4 cellular contexts compared by ENCODE assay signal in the genomic region with DNA sequence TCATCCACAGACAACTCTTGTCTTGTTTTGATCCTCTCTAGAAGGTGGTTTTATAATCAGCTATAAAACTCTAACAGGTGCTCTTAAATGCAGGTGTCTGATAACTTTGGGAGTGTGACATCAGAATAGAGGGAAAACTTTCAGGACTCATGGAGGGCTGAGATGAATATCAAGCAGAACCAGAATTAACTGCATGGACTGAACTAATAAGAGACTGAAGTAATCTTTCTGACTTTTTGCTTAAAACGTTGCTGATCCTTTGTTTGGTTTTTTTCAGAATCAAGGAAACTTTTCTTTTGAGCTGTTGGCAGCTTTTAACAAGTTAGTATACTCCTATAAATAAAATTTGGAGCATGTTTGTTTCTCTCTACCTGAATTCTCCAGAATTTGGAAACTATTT.
"Had no signal": no experiment of that assay in that cellular context is flagged by ENCODE, and none has a peak within 500 bp of the region (broad histone marks: within the 10 kb centered on the region; RNA-seq: fewer than 3 reads in every experiment).

No MANE protein-coding gene starts in this region.

- H3K27ac ChIP-seq: HL-60, KMS-11 had no signal

- H3K4me3 ChIP-seq: K562 had no signal

- ATAC-seq: HepG2, K562 had no signal
